In the genomic region with DNA sequence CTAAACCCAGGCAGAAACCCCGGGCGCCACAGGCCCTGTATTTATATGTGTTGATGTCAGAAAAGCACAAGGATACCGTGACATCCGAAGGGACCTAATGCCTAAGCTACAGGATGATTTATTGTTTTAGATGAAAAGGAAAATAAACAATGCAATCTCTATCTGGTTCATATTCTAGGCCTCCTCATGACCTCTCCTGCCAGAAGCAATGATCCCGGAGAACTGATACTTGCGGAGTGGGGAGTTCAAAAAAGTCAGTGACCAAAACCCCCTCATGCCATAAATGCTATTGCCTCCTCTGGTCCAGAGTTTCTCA, we compare ENCODE assay signal across 8 cellular contexts. TPM values are rescaled to one million over a fixed set of nuclear protein-coding genes. Genes with fewer than 3 reads are reported as not detected.
DNase-seq lines count a peak whose midpoint lies in the region; ATAC-seq, FAIRE-seq and TF ChIP-seq lines count a peak whose summit lies in the region.

No MANE protein-coding gene starts in this region.

- no peak overlapping the region for H4K8ac ChIP-seq in mesenchymal stem cell (ENCODE audit: low read length)

- H2AK5ac ChIP-seq in mesenchymal stem cell (ENCODE audit: low read length, severe bottlenecking): no peak overlapping the region

- H4K91ac ChIP-seq in mesenchymal stem cell (ENCODE audit: low read length): no peak overlapping the region

- TF ChIP-seq POLR2A in A549 (IDR thresholded peaks at IDR 0.05; ENCODE audit: low read length) (no peak), breast epithelium (IDR thresholded peaks at IDR 0.05) (no peak)

- peak overlapping the region; percentile 88 for H3K9ac ChIP-seq in mesenchymal stem cell (ENCODE audit: low read length)

- no peak overlapping the region for H2BK120ac ChIP-seq in mesenchymal stem cell (ENCODE audit: low read depth, low read length)

- no peaks in the 10 kb centered on the region for H3K9me3 ChIP-seq in A549
- peaks cover 0 to 5% of the 10 kb centered on the region in 2 donors for H3K9me3 ChIP-seq in breast epithelium
- no peaks in the 10 kb centered on the region for H3K9me3 ChIP-seq in mesenchymal stem cell (ENCODE audit: control insufficient read depth, low read length)
- no peaks in the 10 kb centered on the region for H3K9me3 ChIP-seq in effector memory CD4-positive, alpha-beta T cell (ENCODE audit: control insufficient read depth, low read length)

- no peaks in the 10 kb centered on the region for H3K36me3 ChIP-seq in breast epithelium
- no peaks in the 10 kb centered on the region for H3K36me3 ChIP-seq in mesenchymal stem cell (ENCODE audit: control insufficient read depth in 1 of 2, insufficient read depth in 2 of 2, low read depth in 1 of 2, low read length in 2 of 2)
- H3K36me3 ChIP-seq in effector memory CD4-positive, alpha-beta T cell (ENCODE audit: control insufficient read depth, insufficient read depth, low read length): no peaks in the 10 kb centered on the region

- TF ChIP-seq CTCF in A549 (IDR thresholded peaks at IDR 0.05) (no peak), breast epithelium (IDR thresholded peaks at IDR 0.05) (no peak)

- no peak overlapping the region for H3K23ac ChIP-seq in mesenchymal stem cell (ENCODE audit: low read length in 2 of 2)

- 63% methylated on average over 6 of the region's 6 CpGs for WGBS in A549 (ENCODE audit: missing lambda C conversion rate)
- WGBS in mesenchymal stem cell: 21% methylated on average over 6 of the region's 6 CpGs

- no peak for DNase-seq in A549 (ENCODE audit: low read depth in 1 of 2, low spot score in 1 of 2)
- DNase-seq in breast epithelium (ENCODE audit: low spot score in 2 of 2): no peak
- DNase-seq in mesenchymal stem cell: no peak
- no peak for DNase-seq in UCSD-AML1 (lab: John Stamatoyannopoulos, UW; ENCODE audit: unreplicated experiment)
- no peak for DNase-seq in NCI-H1105 treated with DMSO at 0.1 percent for 48 hours (lab: John Stamatoyannopoulos, UW)
- DNase-seq in effector memory CD4-positive, alpha-beta T cell: no peak

- peaks cover 18% of the 10 kb centered on the region for H3K79me1 ChIP-seq in mesenchymal stem cell (replicated peaks; ENCODE audit: low read length, poor library complexity, severe bottlenecking)

- peak overlapping the region; percentile 56 for H3K4me3 ChIP-seq in A549
- peak overlapping the region; percentile 66 to 96 (median 66) for H3K4me3 ChIP-seq in breast epithelium
- peak overlapping the region; percentile 35 to 83 for H3K4me3 ChIP-seq in mesenchymal stem cell (ENCODE audit: insufficient read depth in 1 of 2, low read depth in 1 of 2, low read length in 2 of 2)
- H3K4me3 ChIP-seq in effector memory CD4-positive, alpha-beta T cell (ENCODE audit: insufficient read depth, low read depth, low read length, poor library complexity, severe bottlenecking): no peak overlapping the region

- no peak overlapping the region for H2AFZ ChIP-seq in mesenchymal stem cell (ENCODE audit: low read depth, low read length)

- no peak for FAIRE-seq in A549 (lab: Jason Lieb, UNC)

- ATAC-seq in A549 (no peak), HG03045 (IDR thresholded peaks at IDR 0.05; ENCODE audit: unreplicated experiment) (peak; percentile 8), HG03135 (IDR thresholded peaks at IDR 0.05; ENCODE audit: unreplicated experiment) (no peak)

- H3K4me1 ChIP-seq in A549 (peaks cover 10% of the 10 kb centered on the region; the same call in 2 of the 3 replicates), breast epithelium (no peaks in the 10 kb centered on the region), mesenchymal stem cell (ENCODE audit: control insufficient read depth, insufficient read depth, low read depth, low read length) (peaks cover 5% of the 10 kb centered on the region)
- peaks cover 7% of the 10 kb centered on the region for H3K4me1 ChIP-seq in effector memory CD4-positive, alpha-beta T cell (ENCODE audit: control insufficient read depth, insufficient read depth, low read length, poor library complexity, severe bottlenecking)

- POLR2A ChIA-PET in A549 (lab: Yijun Ruan, JAX): interaction anchor here (1.6 kb wide), 1 partner anchor 131 kb away, joined by 11 read pairs; no protein-coding TSS in a partner anchor

- no peak for TF ChIP-seq EP300 in A549 (IDR thresholded peaks at IDR 0.05)

- CTCF ChIA-PET in A549 (lab: Yijun Ruan, JAX): interaction anchor here (1.1 to 1.9 kb wide), 3 partner anchors 27 to 126 kb away, joined by 3 to 4 read pairs (median 3); no protein-coding TSS in a partner anchor

- H3K27ac ChIP-seq in A549: peak overlapping the region; percentile 87 to 88
- peak overlapping the region; percentile 88 to 96 for H3K27ac ChIP-seq in breast epithelium
- peak overlapping the region; percentile 69 for H3K27ac ChIP-seq in mesenchymal stem cell (ENCODE audit: low read length, poor library complexity, severe bottlenecking)
- no peak overlapping the region for H3K27ac ChIP-seq in effector memory CD4-positive, alpha-beta T cell (ENCODE audit: insufficient read depth, low read length, poor library complexity, severe bottlenecking)

- peak overlapping the region in 1 of 2 experiments; percentile 27 for H3K4ac ChIP-seq in mesenchymal stem cell (ENCODE audit: low read depth in 1 of 2, low read length in 2 of 2)

- peak overlapping the region; percentile 80 for H3K4me2 ChIP-seq in A549
- H3K4me2 ChIP-seq in mesenchymal stem cell (ENCODE audit: low read length, poor library complexity, severe bottlenecking): peak overlapping the region; percentile 89

- H3K18ac ChIP-seq in mesenchymal stem cell (ENCODE audit: low read depth in 1 of 2, low read length in 2 of 2): peak overlapping the region; percentile 23 to 46

- H3K27me3 ChIP-seq in breast epithelium (no peaks in the 10 kb centered on the region), mesenchymal stem cell (ENCODE audit: control insufficient read depth in 1 of 2, insufficient read depth in 1 of 2, low read length in 2 of 2) (no peaks in the 10 kb centered on the region)
- peaks cover 22% of the 10 kb centered on the region for H3K27me3 ChIP-seq in effector memory CD4-positive, alpha-beta T cell (replicated peaks; ENCODE audit: control insufficient read depth, insufficient read depth, low read length, poor library complexity, severe bottlenecking)

- no peak overlapping the region for H2BK12ac ChIP-seq in mesenchymal stem cell (ENCODE audit: low read length in 2 of 2)

- intact Hi-C loops in breast epithelium (cut with DNase I; ENCODE audit: low total_unique reads): no loop called here

- H2BK5ac ChIP-seq in mesenchymal stem cell (ENCODE audit: low read depth, low read length, poor library complexity, severe bottlenecking): no peak overlapping the region

- TF ChIP-seq RAD21 in A549 (conservative IDR thresholded peaks at IDR 0.05 in 1 of 2, IDR thresholded peaks at IDR 0.05 in 1 of 2): no peak

- no peak overlapping the region for H2BK15ac ChIP-seq in mesenchymal stem cell (ENCODE audit: low read depth, poor library complexity, severe bottlenecking)

- H3K14ac ChIP-seq in mesenchymal stem cell (ENCODE audit: low read length in 2 of 2): no peak overlapping the region

TF ChIP-seq in A549, 52 proteins besides CTCF, POLR2A, EP300 and RAD21:
- TF ChIP-seq FOXS1 (CRISPR knock-in tag; IDR thresholded peaks at IDR 0.05) (no peak), FOSB (CRISPR knock-in tag; IDR thresholded peaks at IDR 0.05) (no peak), CBX8 (IDR thresholded peaks at IDR 0.05) (no peak), CHD4 (IDR thresholded peaks at IDR 0.05; ENCODE audit: borderline replicate concordance) (no peak), ZSCAN20 (CRISPR knock-in tag; IDR thresholded peaks at IDR 0.05) (no peak), TP53 (CRISPR knock-in tag; IDR thresholded peaks at IDR 0.05) (no peak), RFX5 (IDR thresholded peaks at IDR 0.05) (no peak), GATA3 (IDR thresholded peaks at IDR 0.05; ENCODE audit: borderline replicate concordance) (no peak), HOXA7 (CRISPR knock-in tag; IDR thresholded peaks at IDR 0.05) (no peak), ZFP36 (IDR thresholded peaks at IDR 0.05; ENCODE audit: borderline replicate concordance, partially characterized antibody) (no peak), CBX2 (IDR thresholded peaks at IDR 0.05; ENCODE audit: borderline replicate concordance, low read depth) (no peak), JUNB (IDR thresholded peaks at IDR 0.05) (no peak), CHD2 (IDR thresholded peaks at IDR 0.05; ENCODE audit: low read length, partially characterized antibody) (no peak), HOXB5 (CRISPR knock-in tag; IDR thresholded peaks at IDR 0.05) (no peak), RCOR1 (IDR thresholded peaks at IDR 0.05; ENCODE audit: low read depth, low read length) (no peak), MYC (IDR thresholded peaks at IDR 0.05; ENCODE audit: borderline replicate concordance, low read length) (no peak), MAFK (IDR thresholded peaks at IDR 0.05; ENCODE audit: partially characterized antibody) (no peak)
- TF ChIP-seq, protein P1, sequence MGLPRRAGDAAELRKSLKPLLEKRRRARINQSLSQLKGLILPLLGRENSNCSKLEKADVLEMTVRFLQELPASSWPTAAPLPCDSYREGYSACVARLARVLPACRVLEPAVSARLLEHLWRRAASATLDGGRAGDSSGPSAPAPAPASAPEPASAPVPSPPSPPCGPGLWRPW (IDR thresholded peaks at IDR 0.05): no peak
- TF ChIP-seq, protein P2, sequence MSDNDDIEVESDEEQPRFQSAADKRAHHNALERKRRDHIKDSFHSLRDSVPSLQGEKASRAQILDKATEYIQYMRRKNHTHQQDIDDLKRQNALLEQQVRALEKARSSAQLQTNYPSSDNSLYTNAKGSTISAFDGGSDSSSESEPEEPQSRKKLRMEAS (IDR thresholded peaks at IDR 0.05): no peak
- TF ChIP-seq, protein P3, sequence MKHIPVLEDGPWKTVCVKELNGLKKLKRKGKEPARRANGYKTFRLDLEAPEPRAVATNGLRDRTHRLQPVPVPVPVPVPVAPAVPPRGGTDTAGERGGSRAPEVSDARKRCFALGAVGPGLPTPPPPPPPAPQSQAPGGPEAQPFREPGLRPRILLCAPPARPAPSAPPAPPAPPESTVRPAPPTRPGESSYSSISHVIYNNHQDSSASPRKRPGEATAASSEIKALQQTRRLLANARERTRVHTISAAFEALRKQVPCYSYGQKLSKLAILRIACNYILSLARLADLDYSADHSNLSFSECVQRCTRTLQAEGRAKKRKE (CRISPR knock-in tag; IDR thresholded peaks at IDR 0.05; ENCODE audit: low read depth): no peak
TF ChIP-seq in A549: peak in this region for 0.

RNA-seq across cellular contexts. Expression of a gene that starts 0.8 kb away (rescaled TPM):
- polyA plus RNA-seq in A549 (2011; rRNA removed) (19.2 and 19.5 TPM in 2 replicates), A549 (2017; fragmentation: RNase III; extraction: RNeasy Plus Mini Kit Qiagen cat#74134 plus additional on column Dnase treatment) (23.4 to 23.6 TPM (median 23.6 TPM) in 3 replicates)
- polyA plus RNA-seq in A549 (2012; cell fraction: cytosol; rRNA removed): 17.3 and 18.4 TPM in 2 replicates
- polyA plus RNA-seq in A549 (2012; cell fraction: nucleus; rRNA removed): 7.3 and 8.8 TPM in 2 replicates
- polyA minus RNA-seq in A549 (2011; rRNA and poly(A)+ RNA removed): 4.9 and 7.3 TPM in 2 replicates
- total RNA-seq in breast epithelium: 10 to 100 TPM; 23.3 to 89.5 (median 38.3) TPM
- 26.6 TPM for polyA plus RNA-seq in mesenchymal stem cell (2013, experiment 1 of 2)
- polyA plus RNA-seq in mesenchymal stem cell (2013, experiment 2 of 2): 27.7 TPM
